In the genomic region with DNA sequence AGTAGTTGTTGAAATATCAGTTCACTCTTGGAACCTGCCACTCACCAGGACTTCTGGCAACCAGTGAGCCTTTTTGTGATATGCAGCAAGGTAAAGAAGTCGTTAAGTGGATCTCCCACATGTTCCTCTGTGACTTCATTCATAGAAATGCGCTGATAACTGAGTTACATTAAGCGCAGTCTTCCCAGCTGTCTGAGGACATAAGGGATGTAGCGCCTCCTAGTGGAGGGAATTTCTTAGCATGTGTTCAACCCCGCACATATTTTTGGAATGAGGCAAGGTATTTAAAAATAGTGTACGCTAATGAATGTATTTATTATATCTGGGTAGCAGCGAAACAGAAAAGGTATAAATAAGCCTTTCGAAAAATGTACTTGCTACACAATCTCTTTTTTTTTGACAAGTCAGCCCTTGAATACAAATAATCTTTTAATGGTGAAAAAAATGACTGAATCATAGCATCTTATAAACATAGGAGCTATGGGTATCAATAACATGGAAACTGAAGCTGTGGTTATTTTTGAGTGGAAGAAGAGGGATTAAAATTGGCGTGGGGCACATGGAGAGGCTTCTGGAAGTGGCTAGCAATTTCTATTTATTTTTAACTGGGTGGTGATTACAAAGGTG, we compare ENCODE assay signal across 1 cellular context.
TF ChIP-seq lines count a peak whose summit lies in the region.

No MANE protein-coding gene starts in this region.

TF ChIP-seq in SK-N-SH, 30 proteins besides CTCF, POLR2A, EP300 and RAD21 (continued from another document):
- TF ChIP-seq, protein P1, sequence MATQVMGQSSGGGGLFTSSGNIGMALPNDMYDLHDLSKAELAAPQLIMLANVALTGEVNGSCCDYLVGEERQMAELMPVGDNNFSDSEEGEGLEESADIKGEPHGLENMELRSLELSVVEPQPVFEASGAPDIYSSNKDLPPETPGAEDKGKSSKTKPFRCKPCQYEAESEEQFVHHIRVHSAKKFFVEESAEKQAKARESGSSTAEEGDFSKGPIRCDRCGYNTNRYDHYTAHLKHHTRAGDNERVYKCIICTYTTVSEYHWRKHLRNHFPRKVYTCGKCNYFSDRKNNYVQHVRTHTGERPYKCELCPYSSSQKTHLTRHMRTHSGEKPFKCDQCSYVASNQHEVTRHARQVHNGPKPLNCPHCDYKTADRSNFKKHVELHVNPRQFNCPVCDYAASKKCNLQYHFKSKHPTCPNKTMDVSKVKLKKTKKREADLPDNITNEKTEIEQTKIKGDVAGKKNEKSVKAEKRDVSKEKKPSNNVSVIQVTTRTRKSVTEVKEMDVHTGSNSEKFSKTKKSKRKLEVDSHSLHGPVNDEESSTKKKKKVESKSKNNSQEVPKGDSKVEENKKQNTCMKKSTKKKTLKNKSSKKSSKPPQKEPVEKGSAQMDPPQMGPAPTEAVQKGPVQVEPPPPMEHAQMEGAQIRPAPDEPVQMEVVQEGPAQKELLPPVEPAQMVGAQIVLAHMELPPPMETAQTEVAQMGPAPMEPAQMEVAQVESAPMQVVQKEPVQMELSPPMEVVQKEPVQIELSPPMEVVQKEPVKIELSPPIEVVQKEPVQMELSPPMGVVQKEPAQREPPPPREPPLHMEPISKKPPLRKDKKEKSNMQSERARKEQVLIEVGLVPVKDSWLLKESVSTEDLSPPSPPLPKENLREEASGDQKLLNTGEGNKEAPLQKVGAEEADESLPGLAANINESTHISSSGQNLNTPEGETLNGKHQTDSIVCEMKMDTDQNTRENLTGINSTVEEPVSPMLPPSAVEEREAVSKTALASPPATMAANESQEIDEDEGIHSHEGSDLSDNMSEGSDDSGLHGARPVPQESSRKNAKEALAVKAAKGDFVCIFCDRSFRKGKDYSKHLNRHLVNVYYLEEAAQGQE (IDR thresholded peaks at IDR 0.05; ENCODE audit: low read depth, low read length): no peak
- TF ChIP-seq NRF1 (IDR thresholded peaks at IDR 0.05; ENCODE audit: low read depth, low read length) (no peak), SMC3 (IDR thresholded peaks at IDR 0.05; ENCODE audit: low read depth, low read length) (peak; percentile 62), MEF2A (IDR thresholded peaks at IDR 0.05; ENCODE audit: borderline replicate concordance, low read depth) (peak; percentile 99), POLR2AphosphoS5 (IDR thresholded peaks at IDR 0.05; ENCODE audit: low read depth, low read length) (peak; percentile 68; the same call in 1 of the 2 replicates), SIN3A (IDR thresholded peaks at IDR 0.05; ENCODE audit: borderline replicate concordance, low read depth, low read length) (peak; percentile 65; the same call in 1 of the 2 replicates)
- TF ChIP-seq, protein P2, sequence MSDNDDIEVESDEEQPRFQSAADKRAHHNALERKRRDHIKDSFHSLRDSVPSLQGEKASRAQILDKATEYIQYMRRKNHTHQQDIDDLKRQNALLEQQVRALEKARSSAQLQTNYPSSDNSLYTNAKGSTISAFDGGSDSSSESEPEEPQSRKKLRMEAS (IDR thresholded peaks at IDR 0.05; ENCODE audit: low read depth): peak; percentile 89
